Comparison of ENCODE assay signal across 1 cellular context in the genomic region with DNA sequence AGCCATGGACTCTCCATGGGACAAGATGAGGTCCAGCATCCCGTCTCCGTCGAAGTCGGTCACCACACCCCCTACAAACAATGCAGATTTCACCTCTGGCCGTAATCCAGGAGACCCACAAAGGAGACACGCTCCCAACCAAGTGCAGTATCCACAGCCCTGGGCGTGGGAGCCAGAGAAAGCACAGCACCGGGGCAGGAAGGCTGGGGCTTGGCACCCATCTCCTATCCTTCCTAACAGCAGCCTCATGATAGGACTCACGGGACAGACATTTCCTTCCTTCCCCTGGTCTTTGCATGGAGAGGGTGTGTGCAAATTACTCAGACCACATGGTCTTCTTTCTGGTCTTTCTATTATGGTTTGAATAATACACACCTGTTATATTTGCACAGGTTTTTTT.
TF ChIP-seq lines count a peak whose summit lies in the region.

No MANE protein-coding gene starts in this region.

TF ChIP-seq in endothelial cell of umbilical vein, 7 proteins besides CTCF, POLR2A, EP300 and RAD21 (continued from another document):
- TF ChIP-seq JUN (IDR thresholded peaks at IDR 0.05; ENCODE audit: borderline replicate concordance, insufficient read depth, insufficient read length, low read depth) (peak; percentile 36), EZH2 (IDR thresholded peaks at IDR 0.05; ENCODE audit: borderline replicate concordance, low read depth, low read length, severe bottlenecking) (no peak), GATA2 (IDR thresholded peaks at IDR 0.05; ENCODE audit: insufficient read depth, insufficient read length, low read depth, low read length) (peak; percentile 58)
TF ChIP-seq in endothelial cell of umbilical vein: peak in this region for 5.
